14 cellular contexts compared by ENCODE assay signal in genomic region chr7:55438085-55438764, GRCh38.
DNase-seq lines count a peak whose midpoint lies in the region; ATAC-seq and TF ChIP-seq lines count a peak whose summit lies in the region.
"Had no signal": no experiment of that assay in that cellular context is flagged by ENCODE, and none has a peak within 500 bp of the region (broad histone marks: within the 10 kb centered on the region; RNA-seq: fewer than 3 reads in every experiment).

No MANE protein-coding gene starts in this region.

- peaks cover 50% of the 10 kb centered on the region for H3K4me1 ChIP-seq in CD4-positive, alpha-beta memory T cell (ENCODE audit: insufficient read depth, low read length)

- no peak for DNase-seq in CD4-positive, alpha-beta memory T cell
- no peak for DNase-seq in Jurkat, Clone E6-1 (ENCODE audit: low read depth, low spot score)
- peak; percentile 86 for DNase-seq in NCI-H345 (lab: John Stamatoyannopoulos, UW)
- DNase-seq in iPS-NIHi11 (ENCODE audit: low spot score) = peak; percentile 12
- DNase-seq in NCI-H526 (lab: John Stamatoyannopoulos, UW) = no peak
- no peak for DNase-seq in glomerular visceral epithelial cell (ENCODE audit: extremely low spot score)
- DNase-seq: activated CD4-positive, alpha-beta memory T cell treated with anti-CD3 and anti-CD28 coated beads for 36 hours; activated effector memory CD4-positive, alpha-beta T cell treated with anti-CD3 and anti-CD28 coated beads, Interleukin-2, amount 50 U/mL, for 16 hours; stimulated activated CD4-positive, alpha-beta T cell treated with anti-CD3 and anti-CD28 coated beads, Interleukin-1b, Interleukin-23, amount 100 ng/mL, for 48 hours; stimulated activated CD8-positive, alpha-beta memory T cell treated with anti-CD3 and anti-CD28 coated beads, Interleukin-4, amount 100 ng/mL, for 48 hours; T-helper 9 cell; tibial artery had no signal

- intact Hi-C loops in CD4-positive, alpha-beta memory T cell (cut with micrococcal nuclease) = no loop called here

- ATAC-seq in GM21717 (IDR thresholded peaks at IDR 0.05; ENCODE audit: unreplicated experiment) (no peak), GM18505 (IDR thresholded peaks at IDR 0.05; ENCODE audit: unreplicated experiment) (no peak)

- H3K4me3 ChIP-seq in CD4-positive, alpha-beta memory T cell (ENCODE audit: low read length in 2 of 2) = no peak overlapping the region
- H3K4me3 ChIP-seq in Jurkat, Clone E6-1 (ENCODE audit: low read length) = peak overlapping the region; percentile 7
- H3K4me3 ChIP-seq: tibial artery had no signal

- peak overlapping the region; percentile 27 to 87 (median 63) for H3K27ac Mint-ChIP-seq in CD4-positive, alpha-beta memory T cell
- H3K27ac Mint-ChIP-seq: activated CD4-positive, alpha-beta memory T cell treated with anti-CD3 and anti-CD28 coated beads for 36 hours had no signal

- POLR2A ChIA-PET in CD4-positive, alpha-beta memory T cell (lab: Charles Lee; ENCODE audit: partially characterized antibody) = no interaction called here

- no peaks in the 10 kb centered on the region for H3K27me3 ChIP-seq in CD4-positive, alpha-beta memory T cell (ENCODE audit: insufficient read depth, low read length)
- H3K27me3 ChIP-seq: tibial artery had no signal

- peaks cover 0 to 2% (median 0%) of the 10 kb centered on the region in 8 donors for H3K9me3 Mint-ChIP-seq in CD4-positive, alpha-beta memory T cell
- H3K9me3 Mint-ChIP-seq: activated CD4-positive, alpha-beta memory T cell treated with anti-CD3 and anti-CD28 coated beads for 36 hours had no signal

- H3K36me3 ChIP-seq in CD4-positive, alpha-beta memory T cell (ENCODE audit: insufficient read depth, low read length) = no peaks in the 10 kb centered on the region
- H3K36me3 ChIP-seq: tibial artery had no signal

- H3K27ac ChIP-seq in CD4-positive, alpha-beta memory T cell (ENCODE audit: low read depth, low read length) = no peak overlapping the region
- H3K27ac ChIP-seq: tibial artery had no signal

- CTCF ChIA-PET in CD4-positive, alpha-beta memory T cell (lab: Charles Lee; ENCODE audit: partially characterized antibody) = no interaction called here

- peak overlapping the region in 3 of 8 donors; percentile 18 to 74 (median 60) for H3K4me3 Mint-ChIP-seq in CD4-positive, alpha-beta memory T cell
- H3K4me3 Mint-ChIP-seq: activated CD4-positive, alpha-beta memory T cell treated with anti-CD3 and anti-CD28 coated beads for 36 hours had no signal

- peaks cover 0 to under 1% of the 10 kb centered on the region in 2 donors for H3K36me3 Mint-ChIP-seq in CD4-positive, alpha-beta memory T cell
- H3K36me3 Mint-ChIP-seq: activated CD4-positive, alpha-beta memory T cell treated with anti-CD3 and anti-CD28 coated beads for 36 hours had no signal

- no peak for TF ChIP-seq POLR2A in GM18505 (IDR thresholded peaks at IDR 0.05; ENCODE audit: borderline replicate concordance, extremely low read depth, insufficient read depth, insufficient read length)

- peaks cover 31 to 58% (median 44%) of the 10 kb centered on the region in 4 donors for H3K4me1 Mint-ChIP-seq in CD4-positive, alpha-beta memory T cell

- no peaks in the 10 kb centered on the region for H3K27me3 Mint-ChIP-seq in CD4-positive, alpha-beta memory T cell
- H3K27me3 Mint-ChIP-seq: activated CD4-positive, alpha-beta memory T cell treated with anti-CD3 and anti-CD28 coated beads for 36 hours had no signal

- H3K9me3 ChIP-seq in CD4-positive, alpha-beta memory T cell (ENCODE audit: control insufficient read depth in 1 of 2, low read length in 2 of 2) = no peaks in the 10 kb centered on the region
- H3K9me3 ChIP-seq: tibial artery had no signal

Comparison
In these comparisons a context has a peak if more than half of its experiments do, and no peak if none do; other contexts are left out.
1. DNase-seq: peak in NCI-H345 (single experiment) and iPS-NIHi11 (single experiment); none in CD4-positive, alpha-beta memory T cell (0 of 5), Jurkat, Clone E6-1 (single experiment), NCI-H526 (0 of 2) and glomerular visceral epithelial cell (single experiment).